Comparison of ENCODE assay signal across 1 cellular context in genomic region chr10:103845983-103846382, GRCh38.
TF ChIP-seq lines count a peak whose summit lies in the region.

No MANE protein-coding gene starts in this region.

TF ChIP-seq in GM23338, 12 proteins besides CTCF, POLR2A, EP300 and RAD21 (continued from another document):
- TF ChIP-seq ZNF462 (CRISPR knock-in tag; IDR thresholded peaks at IDR 0.05) (no peak), JUNB (IDR thresholded peaks at IDR 0.05; ENCODE audit: unreplicated experiment) (no peak), POLR2AphosphoS5 (IDR thresholded peaks at IDR 0.05; ENCODE audit: low read depth) (no peak)
TF ChIP-seq in GM23338: peak in this region for 0.
